Comparison of ENCODE assay signal across 8 cellular contexts in genomic region chr6:36759177-36759757, GRCh38.
DNase-seq lines count a peak whose midpoint lies in the region; ATAC-seq and TF ChIP-seq lines count a peak whose summit lies in the region.

No MANE protein-coding gene starts in this region.

- no peaks in the 10 kb centered on the region for H3K36me3 ChIP-seq in adipocyte (ENCODE audit: control insufficient read depth, insufficient read depth, low read length, severe bottlenecking)

- DNase-seq in AG04449 (ENCODE audit: low read depth, low spot score) (no peak), NCI-H146 treated with DMSO at 0.1 percent for 48 hours (lab: John Stamatoyannopoulos, UW; ENCODE audit: unreplicated experiment) (peak; percentile 58), T-helper 1 cell (peak; percentile 64 to 78 (median 76)), adipocyte (ENCODE audit: low read depth) (peak; percentile 92), left cardiac atrium (peak; percentile 80), retina (peak; percentile 80)

- H3K9ac ChIP-seq in adipocyte (ENCODE audit: low read length), result no peak overlapping the region

- TF ChIP-seq CTCF in AG04449 (IDR thresholded peaks at IDR 0.05; ENCODE audit: insufficient read depth, low read length, missing control alignments), result peak; percentile 99

- ATAC-seq in GM18909 (IDR thresholded peaks at IDR 0.05; ENCODE audit: poor library complexity, unreplicated experiment), result peak; percentile 35
- peak; percentile 80 to 88 for ATAC-seq in left cardiac atrium
- ATAC-seq in GM19467 (IDR thresholded peaks at IDR 0.05; ENCODE audit: unreplicated experiment), result no peak

- H3K9me3 ChIP-seq in adipocyte (ENCODE audit: control insufficient read depth, low read length), result no peaks in the 10 kb centered on the region

- H3K4me3 ChIP-seq in AG04449 (ENCODE audit: low read depth, low read length) (no peak overlapping the region), adipocyte (ENCODE audit: low read length) (no peak overlapping the region)

- H3K27me3 ChIP-seq in adipocyte (replicated peaks; ENCODE audit: control insufficient read depth, insufficient read depth, low read length), result peaks cover 27% of the 10 kb centered on the region

- H3K4me1 ChIP-seq in adipocyte (ENCODE audit: control insufficient read depth, insufficient read depth, low read length), result peaks cover 3% of the 10 kb centered on the region

- intact Hi-C loops in left cardiac atrium (cut with DNase I), result loop anchor here (10.0 kb wide), 3 partner anchors 74 to 144 kb away; no protein-coding TSS in a partner anchor

- CTCF ChIA-PET in AG04449 (lab: Yijun Ruan, JAX), result interaction anchor here (0.5 to 19.6 kb wide), 76 partner anchors 8 to 553 kb away, joined by 3 to 521 read pairs (median 4); partner anchors contain the start of genes C6orf89 and RAB44

- POLR2A ChIA-PET in AG04449 (lab: Yijun Ruan, JAX), result interaction anchor here (0.5 to 1.5 kb wide), 4 partner anchors 69 to 161 kb away, joined by 3 to 7 read pairs (median 4); no protein-coding TSS in a partner anchor
